Comparison of ENCODE assay signal across 11 cellular contexts in the genomic region with DNA sequence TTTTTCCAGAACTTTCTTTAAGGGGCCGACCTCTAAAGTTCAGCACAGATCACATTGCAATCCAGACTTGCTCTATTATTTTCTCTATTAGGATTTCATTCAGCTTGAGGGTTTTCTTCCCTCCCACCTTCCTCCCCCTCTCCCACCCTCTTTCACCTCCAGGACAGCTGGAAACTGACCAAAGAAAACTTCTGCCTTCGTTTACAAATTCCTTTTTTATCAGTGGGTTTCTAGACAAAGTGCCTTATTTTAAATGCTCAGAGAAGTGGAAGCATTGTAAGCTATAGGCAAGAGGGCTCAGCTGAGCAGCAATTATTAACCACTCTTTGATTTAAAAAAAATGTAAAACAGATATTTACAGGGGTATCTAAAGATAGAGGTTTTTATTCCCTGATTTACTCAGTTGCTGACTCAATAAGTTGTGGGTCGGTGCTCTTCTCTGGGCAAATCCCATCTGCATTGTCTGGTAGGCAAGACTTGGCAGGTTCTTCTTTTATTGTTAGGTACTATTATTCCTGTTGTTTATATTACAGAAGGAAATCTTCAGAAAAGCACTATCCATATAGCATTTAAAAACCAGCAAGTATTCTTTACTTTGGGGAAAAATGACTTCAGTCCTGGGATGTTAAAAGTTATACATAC.
DNase-seq lines count a peak whose midpoint lies in the region; ATAC-seq and TF ChIP-seq lines count a peak whose summit lies in the region.
"Had no signal": no experiment of that assay in that cellular context is flagged by ENCODE, and none has a peak within 500 bp of the region (broad histone marks: within the 10 kb centered on the region; RNA-seq: fewer than 3 reads in every experiment).

No MANE protein-coding gene starts in this region.

- H3K27me3 ChIP-seq in hepatocyte (no peaks in the 10 kb centered on the region), gastrocnemius medialis (no peaks in the 10 kb centered on the region)

- BruUV-seq in Calu3 (replicated peaks; lab: Mats Ljungman, UMichigan): no TSS peak

- peak overlapping the region; percentile 97 for H3K27ac ChIP-seq in hepatocyte
- H3K27ac ChIP-seq in gastrocnemius medialis: peak overlapping the region; percentile 65 to 78 (median 72)

- TF ChIP-seq CTCF in Calu3 (IDR thresholded peaks at IDR 0.05; ENCODE audit: unreplicated experiment) (no peak), astrocyte of the spinal cord (IDR thresholded peaks at IDR 0.05; ENCODE audit: low read depth, low read length) (no peak), hepatocyte (IDR thresholded peaks at IDR 0.05; ENCODE audit: poor library complexity) (no peak), gastrocnemius medialis (IDR thresholded peaks at IDR 0.05 in 4 of 5, conservative IDR thresholded peaks at IDR 0.05 in 1 of 5) (no peak)

- DNase-seq in Calu3 (peak; percentile 36), astrocyte of the spinal cord (ENCODE audit: low read depth, low spot score) (peak; percentile 89), hepatocyte (ENCODE audit: low spot score) (no peak), gastrocnemius medialis (no peak), NCI-H82 (lab: John Stamatoyannopoulos, UW) (no peak)
- no peak for DNase-seq in stimulated activated naive CD8-positive, alpha-beta T cell treated with anti-CD3 and anti-CD28 coated beads, Interleukin-15, amount 100 ng/mL, for 72 hours
- no peak for DNase-seq in effector CD8-positive, alpha-beta T cell (lab: John Stamatoyannopoulos, UW)
- DNase-seq: activated CD4-positive, CD25-positive, alpha-beta regulatory T cell treated with anti-CD3 and anti-CD28 coated beads, Interleukin-2, amount 50 U/mL, for 72 hours; left colon; NK-92 treated with Interleukin-12 subunit alpha and Interleukin-12 subunit beta, amount 100 ng/mL, for 24 hours had no signal

- H3K9me2 ChIP-seq in hepatocyte (replicated peaks; ENCODE audit: insufficient read depth): no peaks in the 10 kb centered on the region

- peak in 1 of 2 donors; percentile 21 for TF ChIP-seq POLR2A in gastrocnemius medialis (IDR thresholded peaks at IDR 0.05)

- no peaks in the 10 kb centered on the region for H3K27me3 Mint-ChIP-seq in Calu3 (ENCODE audit: unreplicated experiment)
- H3K27me3 Mint-ChIP-seq in stimulated activated naive CD8-positive, alpha-beta T cell treated with anti-CD3 and anti-CD28 coated beads, Interleukin-15, amount 100 ng/mL, for 72 hours: no peaks in the 10 kb centered on the region

- no peak overlapping the region for H3K27ac Mint-ChIP-seq in Calu3 (ENCODE audit: unreplicated experiment)
- H3K27ac Mint-ChIP-seq in stimulated activated naive CD8-positive, alpha-beta T cell treated with anti-CD3 and anti-CD28 coated beads, Interleukin-15, amount 100 ng/mL, for 72 hours: no peak overlapping the region

- H4K20me1 ChIP-seq in hepatocyte (ENCODE audit: insufficient read depth, poor library complexity, severe bottlenecking): no peaks in the 10 kb centered on the region

- peak overlapping the region; percentile 56 for H3K4me3 ChIP-seq in astrocyte of the spinal cord (ENCODE audit: low read depth, low read length)
- H3K4me3 ChIP-seq in hepatocyte: peak overlapping the region; percentile 37
- peak overlapping the region; percentile 47 to 53 (median 48) for H3K4me3 ChIP-seq in gastrocnemius medialis

- ATAC-seq in gastrocnemius medialis: no peak
- ATAC-seq in stimulated activated naive CD8-positive, alpha-beta T cell treated with anti-CD3 and anti-CD28 coated beads, Interleukin-15, amount 100 ng/mL, for 72 hours: no peak
- no peak for ATAC-seq in GM21515 (IDR thresholded peaks at IDR 0.05; ENCODE audit: unreplicated experiment)
- ATAC-seq: left colon had no signal

- H3K36me3 Mint-ChIP-seq in Calu3 (ENCODE audit: insufficient read depth, unreplicated experiment): no peaks in the 10 kb centered on the region

- no peak overlapping the region for H2AFZ ChIP-seq in hepatocyte

- H3K9me3 Mint-ChIP-seq in Calu3 (ENCODE audit: low read depth, unreplicated experiment): no peaks in the 10 kb centered on the region
- no peaks in the 10 kb centered on the region for H3K9me3 Mint-ChIP-seq in stimulated activated naive CD8-positive, alpha-beta T cell treated with anti-CD3 and anti-CD28 coated beads, Interleukin-15, amount 100 ng/mL, for 72 hours

- H3K4me2 ChIP-seq in hepatocyte: peak overlapping the region; percentile 68

- peaks cover 17% of the 10 kb centered on the region for H3K4me1 ChIP-seq in hepatocyte (ENCODE audit: insufficient read depth)
- H3K4me1 ChIP-seq in gastrocnemius medialis: peaks cover 0 to 5% of the 10 kb centered on the region in 2 donors

- intact Hi-C loops in Calu3 (cut with micrococcal nuclease; ENCODE audit: unreplicated experiment): loop anchor here (5.0 kb wide), 1 partner anchor 254 kb away; no protein-coding TSS in a partner anchor
- intact Hi-C loops in gastrocnemius medialis (cut with DNase I; ENCODE audit: low total_unique reads): loop anchor here (5.0 to 10.0 kb wide), 2 partner anchors 254 to 1861 kb away; no protein-coding TSS in a partner anchor

- peaks cover 38% of the 10 kb centered on the region for H3K4me1 Mint-ChIP-seq in Calu3 (ENCODE audit: low read depth, unreplicated experiment)
- peaks cover 16% of the 10 kb centered on the region for H3K4me1 Mint-ChIP-seq in stimulated activated naive CD8-positive, alpha-beta T cell treated with anti-CD3 and anti-CD28 coated beads, Interleukin-15, amount 100 ng/mL, for 72 hours

- in situ Hi-C loops in astrocyte of the spinal cord (cut with HindIII; ENCODE audit: low sequenced_read_pairs): no loop called here
- in situ Hi-C loops in gastrocnemius medialis (cut with MboI; ENCODE audit: low sequenced_read_pairs in 4 of 4): no loop called here

- H3K9me3 ChIP-seq in hepatocyte (ENCODE audit: low read depth) (no peaks in the 10 kb centered on the region), gastrocnemius medialis (no peaks in the 10 kb centered on the region)

- H3K79me2 ChIP-seq in hepatocyte: peaks cover 28% of the 10 kb centered on the region

- 10% methylated on average over 3 of the region's 3 CpGs for WGBS in hepatocyte (ENCODE audit: low lambda C conversion rate, missing lambda C conversion rate)

- H3K36me3 ChIP-seq in hepatocyte (replicated peaks; ENCODE audit: insufficient read depth, low read depth) (no peaks in the 10 kb centered on the region), gastrocnemius medialis (no peaks in the 10 kb centered on the region)

- CTCF ChIA-PET in Calu3 (lab: Charles Lee): interaction anchor here (0.6 to 0.7 kb wide), 3 partner anchors 158 to 1218 kb away, joined by 4 to 6 read pairs (median 4); no protein-coding TSS in a partner anchor

- no peak overlapping the region for H3K4me3 Mint-ChIP-seq in Calu3 (ENCODE audit: low read depth, unreplicated experiment)
- no peak overlapping the region for H3K4me3 Mint-ChIP-seq in stimulated activated naive CD8-positive, alpha-beta T cell treated with anti-CD3 and anti-CD28 coated beads, Interleukin-15, amount 100 ng/mL, for 72 hours

Comparison
In these comparisons a context has a peak if more than half of its experiments do, and no peak if none do; other contexts are left out.
1. DNase-seq: peak in Calu3 (single experiment) and astrocyte of the spinal cord (single experiment); none in hepatocyte (single experiment), gastrocnemius medialis (0 of 2), stimulated activated naive CD8-positive, alpha-beta T cell treated with anti-CD3 and anti-CD28 coated beads, Interleukin-15, amount 100 ng/mL, for 72 hours (0 of 2), NCI-H82 (single experiment) and effector CD8-positive, alpha-beta T cell (single experiment).
2. Peak in every context shown above with its lines, with median percentiles within 50 percentile points of each other: H3K4me3 ChIP-seq.